21 cellular contexts compared by ENCODE assay signal in the genomic region with DNA sequence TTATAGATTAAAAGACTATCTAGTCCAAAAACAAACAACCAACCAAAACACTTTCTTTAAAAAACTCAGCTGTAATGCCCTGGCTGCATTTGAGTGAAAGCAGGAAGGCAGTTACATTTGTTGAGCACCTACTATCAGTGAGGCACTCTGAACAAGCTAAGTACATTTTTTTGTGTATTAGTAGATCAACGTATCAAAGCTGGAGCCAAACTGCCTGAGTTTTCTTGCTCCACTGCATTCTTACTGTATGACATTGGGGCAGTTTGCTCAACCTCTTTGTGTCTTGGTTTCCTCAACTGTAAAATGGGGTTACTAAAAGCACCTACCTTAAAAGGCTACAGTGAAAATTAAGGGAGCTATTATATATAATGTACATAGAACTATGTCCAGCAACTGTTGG. TPM values are rescaled to one million over a fixed set of nuclear protein-coding genes. Genes with fewer than 3 reads are reported as not detected.
DNase-seq lines count a peak whose midpoint lies in the region; ATAC-seq, FAIRE-seq and TF ChIP-seq lines count a peak whose summit lies in the region.
"Had no signal": no experiment of that assay in that cellular context is flagged by ENCODE, and none has a peak within 500 bp of the region (broad histone marks: within the 10 kb centered on the region; RNA-seq: fewer than 3 reads in every experiment).

No MANE protein-coding gene starts in this region.

- H3K9ac ChIP-seq in mammary epithelial cell (ENCODE audit: insufficient read depth, low read length), result no peak overlapping the region
- H3K9ac ChIP-seq: SK-N-SH had no signal

- H3K27me3 Mint-ChIP-seq in MCF 10A (ENCODE audit: insufficient read depth, unreplicated experiment), result no peaks in the 10 kb centered on the region

- H3K4me3 Mint-ChIP-seq in MCF 10A (ENCODE audit: unreplicated experiment), result no peak overlapping the region

- H3K36me3 ChIP-seq in mammary epithelial cell (ENCODE audit: insufficient read depth, low read length) (no peaks in the 10 kb centered on the region), bronchial epithelial cell (ENCODE audit: control insufficient read depth, insufficient read depth, low read length) (no peaks in the 10 kb centered on the region), gastroesophageal sphincter (peaks cover 0 to 39% of the 10 kb centered on the region in 2 donors)

- H3K4me1 ChIP-seq in mammary epithelial cell (ENCODE audit: insufficient read depth, low read length) (peaks cover 4% of the 10 kb centered on the region), gastroesophageal sphincter (no peaks in the 10 kb centered on the region)

- no peak for TF ChIP-seq POLR2A in gastroesophageal sphincter (IDR thresholded peaks at IDR 0.05)

- dilution Hi-C loops in mammary epithelial cell (cut with HindIII; ENCODE audit: low sequenced_read_pairs), result no loop called here

- no peak overlapping the region for H3K4me3 ChIP-seq in mammary epithelial cell (replicated peaks in 1 of 3; ENCODE audit: insufficient read depth in 1 of 3, low read depth in 2 of 3, low read length in 3 of 3)
- no peak overlapping the region for H3K4me3 ChIP-seq in bronchial epithelial cell (ENCODE audit: low read depth, low read length)
- no peak overlapping the region for H3K4me3 ChIP-seq in fibroblast of the aortic adventitia (ENCODE audit: low read depth, low read length)
- H3K4me3 ChIP-seq in gastroesophageal sphincter, result no peak overlapping the region

- H3K9me3 ChIP-seq in mammary epithelial cell (replicated peaks; ENCODE audit: insufficient read depth, low read length), result no peaks in the 10 kb centered on the region
- H3K9me3 ChIP-seq in gastroesophageal sphincter, result no peaks in the 10 kb centered on the region
- H3K9me3 ChIP-seq: SK-N-SH had no signal

- H3K27me3 ChIP-seq in mammary epithelial cell (ENCODE audit: insufficient read depth, low read length) (no peaks in the 10 kb centered on the region), bronchial epithelial cell (ENCODE audit: control insufficient read depth, insufficient read depth, low read length) (no peaks in the 10 kb centered on the region), gastroesophageal sphincter (no peaks in the 10 kb centered on the region)

- no peak for ATAC-seq in gastroesophageal sphincter
- ATAC-seq: Right ventricle myocardium inferior had no signal

- intact Hi-C loops in mammary epithelial cell (cut with micrococcal nuclease), result no loop called here
- intact Hi-C loops in MCF 10A (cut with micrococcal nuclease), result no loop called here

- H2AFZ ChIP-seq in mammary epithelial cell (ENCODE audit: low read depth, low read length), result no peak overlapping the region

- no TSS peak for BruUV-seq in mammary epithelial cell (replicated peaks; lab: Mats Ljungman, UMichigan)
- BruUV-seq in MCF 10A (replicated peaks; lab: Mats Ljungman, UMichigan), result no TSS peak

- H3K79me2 ChIP-seq in mammary epithelial cell (ENCODE audit: insufficient read depth, low read length), result no peaks in the 10 kb centered on the region

- in situ Hi-C loops in mammary epithelial cell (cut with MboI; ENCODE audit: low sequenced_read_pairs in 2 of 2) (no loop called here), GM13977 (cut with MboI; ENCODE audit: low pct_unique_long_range_greater_than_20kb, low sequenced_read_pairs, unreplicated experiment) (no loop called here)

- H3K4me2 ChIP-seq in mammary epithelial cell (ENCODE audit: insufficient read depth, low read depth, low read length), result peak overlapping the region; percentile 28
- H3K4me2 ChIP-seq: SK-N-SH had no signal

- H3K36me3 Mint-ChIP-seq in MCF 10A (ENCODE audit: insufficient read depth, unreplicated experiment), result peaks cover 17% of the 10 kb centered on the region

- peak; percentile 71 for DNase-seq in mammary epithelial cell
- no peak for DNase-seq in MCF 10A (ENCODE audit: unreplicated experiment)
- DNase-seq in bronchial epithelial cell (ENCODE audit: low read depth), result peak; percentile 90
- peak; percentile 38 for DNase-seq in fibroblast of the aortic adventitia (ENCODE audit: low read depth)
- DNase-seq in stimulated activated CD4-positive, alpha-beta T cell treated with anti-CD3 and anti-CD28 coated beads, Interleukin-15, amount 100 ng/mL, for 24 hours, result no peak
- no peak for DNase-seq in NOMO-1 treated with dmso at 0.1 percent for 144 hours (lab: John Stamatoyannopoulos, UW; ENCODE audit: unreplicated experiment)
- DNase-seq in GM13977 (ENCODE audit: low spot score), result no peak
- DNase-seq: COR-L47; DMS153; KBM-7; NCI-H1048; NCI-H2107; NCI-H345; NCI-H526 treated with DMSO at 0.1 percent for 48 hours; NK-92 treated with Interleukin-12 subunit alpha and Interleukin-12 subunit beta, amount 100 ng/mL, for 24 hours; SK-N-SH had no signal

- no peak overlapping the region for H3K27ac Mint-ChIP-seq in MCF 10A (ENCODE audit: low read depth, unreplicated experiment)

- CTCF ChIA-PET in mammary epithelial cell (lab: Charles Lee; ENCODE audit: low non-redundant PET), result no interaction called here
- CTCF ChIA-PET in MCF 10A (lab: Yijun Ruan, JAX), result no interaction called here

- no peaks in the 10 kb centered on the region for H3K9me3 Mint-ChIP-seq in MCF 10A (ENCODE audit: unreplicated experiment)

- TF ChIP-seq CTCF in mammary epithelial cell (conservative IDR thresholded peaks at IDR 0.05 in 1 of 2, IDR thresholded peaks at IDR 0.05 in 1 of 2; ENCODE audit: extremely low read depth in 1 of 2, insufficient read depth in 1 of 2, low read depth in 1 of 2, low read length in 2 of 2) (no peak), MCF 10A (IDR thresholded peaks at IDR 0.05; ENCODE audit: unreplicated experiment) (no peak), bronchial epithelial cell (IDR thresholded peaks at IDR 0.05; ENCODE audit: insufficient read depth, low read length, severe bottlenecking) (no peak), fibroblast of the aortic adventitia (IDR thresholded peaks at IDR 0.05; ENCODE audit: insufficient read depth, low read length) (no peak), gastroesophageal sphincter (IDR thresholded peaks at IDR 0.05) (no peak), GM13977 (IDR thresholded peaks at IDR 0.05; ENCODE audit: extremely low read depth, insufficient read depth, missing control alignments) (no peak)

- no peak overlapping the region for H3K27ac ChIP-seq in mammary epithelial cell (ENCODE audit: insufficient read depth, low read depth, low read length)
- H3K27ac ChIP-seq in gastroesophageal sphincter, result no peak overlapping the region
- H3K27ac ChIP-seq: 22Rv1, C4-2B had no signal

- no peaks in the 10 kb centered on the region for H4K20me1 ChIP-seq in mammary epithelial cell (ENCODE audit: insufficient read depth, low read length)

- 15% methylated on average over 1 of the region's 1 CpG for WGBS in mammary epithelial cell (ENCODE audit: low coverage, missing lambda C conversion rate)
- 54 to 100% methylated on average over 1 of the region's 1 CpG for WGBS in gastroesophageal sphincter (ENCODE audit: low coverage in 1 of 2), 2 donors

- H3K4me1 Mint-ChIP-seq in MCF 10A (ENCODE audit: insufficient read depth, unreplicated experiment), result no peaks in the 10 kb centered on the region

- POLR2A ChIA-PET in MCF 10A (lab: Yijun Ruan, JAX), result interaction anchor here (0.6 to 1.8 kb wide), 4 partner anchors 12 to 746 kb away, joined by 3 to 5 read pairs (median 4); no protein-coding TSS in a partner anchor

- FAIRE-seq in bronchial epithelial cell (lab: Jason Lieb, UNC), result no peak
- FAIRE-seq: GM12891 had no signal

- no peak for TF ChIP-seq EP300 in gastroesophageal sphincter (IDR thresholded peaks at IDR 0.05)

RNA-seq across cellular contexts. Expression of a gene that starts 22.0 kb away (rescaled TPM):
- 10 to 100 TPM; 58.0 to 75.4 TPM for total RNA-seq in mammary epithelial cell
- polyA plus RNA-seq in mammary epithelial cell, result 118 TPM
- polyA minus RNA-seq in mammary epithelial cell, result 71.0 TPM
- total RNA-seq in MCF 10A (2022), result 87.1 and 103 TPM in 2 replicates
- 92.3 and 102 TPM in 2 replicates for total RNA-seq in bronchial epithelial cell
- total RNA-seq in fibroblast of the aortic adventitia (ENCODE audit: low replicate concordance), result 54.2 and 70.8 TPM in 2 replicates
- total RNA-seq in gastroesophageal sphincter, result 10 to 100 TPM; 37.8 to 74.2 (median 58.7) TPM

RNA-seq across cellular contexts. Expression of a gene that starts 22.1 kb away (rescaled TPM):
- total RNA-seq in mammary epithelial cell (10 to 100 TPM in 1 of 2 donors, 1 to 10 TPM in 1; 7.7 to 20.0 TPM), MCF 10A (2022) (21.6 and 26.4 TPM in 2 replicates), bronchial epithelial cell (10.3 and 14.5 TPM in 2 replicates), fibroblast of the aortic adventitia (ENCODE audit: low replicate concordance) (9.2 and 11.1 TPM in 2 replicates), gastroesophageal sphincter (10 to 100 TPM; 16.2 to 30.2 (median 17.8) TPM)
- polyA plus RNA-seq in mammary epithelial cell, result 13.9 TPM
- 43.8 TPM for polyA minus RNA-seq in mammary epithelial cell

Comparison
In these comparisons a context has a peak if more than half of its experiments do, and no peak if none do; other contexts are left out.
1. DNase-seq: peak in mammary epithelial cell (single experiment), bronchial epithelial cell (single experiment) and fibroblast of the aortic adventitia (single experiment); none in MCF 10A (single experiment), stimulated activated CD4-positive, alpha-beta T cell treated with anti-CD3 and anti-CD28 coated beads, Interleukin-15, amount 100 ng/mL, for 24 hours (single experiment), NOMO-1 treated with dmso at 0.1 percent for 144 hours (single experiment) and GM13977 (single experiment).